In genomic region chr20:62232764-62233645, GRCh38 we compare ENCODE assay signal across 21 cellular contexts. TPM values are rescaled to one million over a fixed set of nuclear protein-coding genes. Genes with fewer than 3 reads are reported as not detected.
"Had no signal": no experiment of that assay in that cellular context is flagged by ENCODE, and none has a peak within 500 bp of the region (broad histone marks: within the 10 kb centered on the region; RNA-seq: fewer than 3 reads in every experiment).

No MANE protein-coding gene starts in this region.

- H3K27ac ChIP-seq: adrenal gland, thyroid gland, uterus had no signal

- H3K36me3 ChIP-seq: adrenal gland, prostate gland, thyroid gland, uterus had no signal

- ATAC-seq: activated T-helper 17 cell treated with anti-CD3 and anti-CD28 coated beads, Interleukin-2, amount 50 U/mL, for 72 hours; naive thymus-derived CD8-positive, alpha-beta T cell; T-cell; WTC11 had no signal

- H3K27me3 ChIP-seq: adrenal gland, thyroid gland, uterus had no signal

- H3K9me3 ChIP-seq: adrenal gland, prostate gland, thyroid gland, uterus had no signal

- H3K4me1 ChIP-seq: uterus had no signal

- DNase-seq: activated CD4-positive, alpha-beta T cell treated with anti-CD3 and anti-CD28 coated beads for 48 hours; activated CD8-positive, alpha-beta memory T cell treated with anti-CD3 and anti-CD28 coated beads for 24 hours; activated naive CD4-positive, alpha-beta T cell treated with anti-CD3 and anti-CD28 coated beads, Interleukin-2, amount 10 ng/mL, durations not matched to agents 7 days and 5 days; cortex of kidney; effector memory CD4-positive, alpha-beta T cell; immature natural killer cell; naive thymus-derived CD8-positive, alpha-beta T cell; nucleus accumbens; stimulated activated CD4-positive, alpha-beta T cell treated with anti-CD3 and anti-CD28 coated beads, Interleukin-15, amount 100 ng/mL, for 24 hours; stimulated activated CD4-positive, alpha-beta T cell treated with anti-CD3 and anti-CD28 coated beads, Interleukin-4, amount 100 ng/mL, for 24 hours; T-cell; thyroid gland; uterus had no signal

- H3K4me3 ChIP-seq: adrenal gland, prostate gland, thyroid gland, uterus had no signal

RNA-seq across cellular contexts. Expression of gene HRH3, which starts 12.9 kb away (rescaled TPM):
- total RNA-seq: activated T-helper 17 cell treated with anti-CD3 and anti-CD28 coated beads, Interleukin-2, amount 50 U/mL, for 72 hours; epithelial cell of proximal tubule; glomerular endothelial cell; lung microvascular endothelial cell; mononuclear cell; naive thymus-derived CD8-positive, alpha-beta T cell; T-cell; thyroid gland; uterus had no signal
- polyA plus RNA-seq: immature natural killer cell; naive thymus-derived CD8-positive, alpha-beta T cell had no signal
